ENCODE assay signal across 8 cellular contexts in the genomic region with DNA sequence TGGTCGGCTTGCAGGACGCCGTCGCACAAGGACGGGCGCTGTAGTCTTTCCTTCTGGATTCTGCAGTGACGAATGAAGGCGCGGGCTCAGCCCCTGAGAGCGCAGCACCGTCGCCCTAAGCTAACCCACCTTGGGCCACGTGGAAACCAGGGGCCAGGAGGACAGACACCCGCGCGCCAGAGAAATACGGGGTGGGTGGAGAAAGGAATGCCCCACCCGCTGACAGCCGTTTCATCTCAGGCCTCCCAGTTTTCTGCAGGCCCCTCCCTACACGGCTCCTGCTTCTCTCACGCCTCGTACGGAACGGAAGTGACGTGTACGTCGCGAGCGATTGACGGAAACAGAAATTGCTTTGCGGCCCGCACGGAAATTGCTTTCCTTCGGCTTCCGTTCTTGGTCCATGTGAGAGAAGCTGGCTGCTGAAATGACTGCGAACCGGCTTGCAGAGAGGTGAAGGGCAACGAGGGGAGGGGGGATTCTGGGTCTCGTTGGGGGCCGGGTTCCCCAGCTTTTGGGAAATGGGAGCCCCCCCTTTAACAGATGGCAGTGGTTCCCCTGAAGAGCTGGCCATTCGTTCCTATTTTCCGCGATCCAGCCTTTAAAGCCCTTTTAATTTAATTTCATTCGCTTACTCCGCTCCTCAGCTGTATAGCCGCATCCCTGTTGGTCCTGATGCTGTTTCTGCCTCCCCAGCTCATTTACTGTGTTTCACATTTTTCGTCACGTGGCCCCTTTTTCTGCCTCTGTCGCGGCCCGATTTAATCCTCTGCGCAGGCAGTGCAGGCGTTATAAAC. TPM values are rescaled to one million over a fixed set of nuclear protein-coding genes. Genes with fewer than 3 reads are reported as not detected.
DNase-seq lines count a peak whose midpoint lies in the region; ATAC-seq and TF ChIP-seq lines count a peak whose summit lies in the region.

A gene with protein sequence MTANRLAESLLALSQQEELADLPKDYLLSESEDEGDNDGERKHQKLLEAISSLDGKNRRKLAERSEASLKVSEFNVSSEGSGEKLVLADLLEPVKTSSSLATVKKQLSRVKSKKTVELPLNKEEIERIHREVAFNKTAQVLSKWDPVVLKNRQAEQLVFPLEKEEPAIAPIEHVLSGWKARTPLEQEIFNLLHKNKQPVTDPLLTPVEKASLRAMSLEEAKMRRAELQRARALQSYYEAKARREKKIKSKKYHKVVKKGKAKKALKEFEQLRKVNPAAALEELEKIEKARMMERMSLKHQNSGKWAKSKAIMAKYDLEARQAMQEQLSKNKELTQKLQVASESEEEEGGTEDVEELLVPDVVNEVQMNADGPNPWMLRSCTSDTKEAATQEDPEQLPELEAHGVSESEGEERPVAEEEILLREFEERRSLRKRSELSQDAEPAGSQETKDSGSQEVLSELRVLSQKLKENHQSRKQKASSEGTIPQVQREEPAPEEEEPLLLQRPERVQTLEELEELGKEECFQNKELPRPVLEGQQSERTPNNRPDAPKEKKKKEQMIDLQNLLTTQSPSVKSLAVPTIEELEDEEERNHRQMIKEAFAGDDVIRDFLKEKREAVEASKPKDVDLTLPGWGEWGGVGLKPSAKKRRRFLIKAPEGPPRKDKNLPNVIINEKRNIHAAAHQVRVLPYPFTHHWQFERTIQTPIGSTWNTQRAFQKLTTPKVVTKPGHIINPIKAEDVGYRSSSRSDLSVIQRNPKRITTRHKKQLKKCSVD (plus strand): TSS at position 378 of the 794 bp plus-strand sequence. CDS start 47 bp downstream, at position 425.

- 0 to 2% methylated on average over 16 to 53 of the region's 53 CpGs for WGBS in testis, 2 donors

- H3K27me3 ChIP-seq in testis, result no peaks in the 10 kb centered on the region

- peaks cover 24% of the 10 kb centered on the region for H3K4me1 Mint-ChIP-seq in activated naive CD8-positive, alpha-beta T cell (ENCODE audit: low read depth)

- no peak for TF ChIP-seq POLR2A in testis (IDR thresholded peaks at IDR 0.05)

- intact Hi-C loops in testis (cut with DNase I; ENCODE audit: low total_unique reads), result no loop called here

- POLR2A ChIA-PET in GM10248 (lab: Yijun Ruan, JAX), result no interaction called here

- peak within 1 kb of the TSS; percentile 59 to 64 for H3K27ac ChIP-seq in testis

- no peaks in the 10 kb centered on the region for H3K36me3 ChIP-seq in testis (ENCODE audit: low read depth, missing control alignments)

- H3K36me3 Mint-ChIP-seq in activated naive CD8-positive, alpha-beta T cell, result no peaks in the 10 kb centered on the region

- no peaks in the 10 kb centered on the region for H3K9me3 ChIP-seq in testis

- no peaks in the 10 kb centered on the region for H3K27me3 Mint-ChIP-seq in activated naive CD8-positive, alpha-beta T cell

- H3K4me1 ChIP-seq in testis, result no peaks in the 10 kb centered on the region

- peak within 1 kb of the TSS; percentile 61 to 73 for H3K4me3 ChIP-seq in testis

- no peaks in the 10 kb centered on the region for H3K9me3 Mint-ChIP-seq in activated naive CD8-positive, alpha-beta T cell (ENCODE audit: low read depth)

- peak within 1 kb of the TSS; percentile 90 for H3K27ac Mint-ChIP-seq in activated naive CD8-positive, alpha-beta T cell

- TF ChIP-seq CTCF in GM10248 (IDR thresholded peaks at IDR 0.05; ENCODE audit: control extremely low read depth, extremely low read depth, low read depth, missing control alignments), result no peak
- TF ChIP-seq CTCF in omental fat pad (IDR thresholded peaks at IDR 0.05), result no peak
- no peak for TF ChIP-seq CTCF in testis (IDR thresholded peaks at IDR 0.05)

- CTCF ChIA-PET in GM10248 (lab: Yijun Ruan, JAX), result interaction anchor here (0.9 to 1.7 kb wide), 3 partner anchors 11 to 122 kb away, joined by 3 to 6 read pairs (median 3); no protein-coding TSS in a partner anchor

- DNase-seq in GM10248 (ENCODE audit: extremely low spot score) (peak; percentile 80), NCI-H1105 (lab: John Stamatoyannopoulos, UW) (peak; percentile 81), SKM-1 treated with dmso at 0.1 percent for 144 hours (lab: John Stamatoyannopoulos, UW; ENCODE audit: unreplicated experiment) (peak; percentile 83), glomerular visceral epithelial cell (ENCODE audit: extremely low spot score) (peak; percentile 84), omental fat pad (ENCODE audit: low spot score) (peak; percentile 66), testis (peak; percentile 94)

- peak within 1 kb of the TSS; percentile 91 for H3K4me3 Mint-ChIP-seq in activated naive CD8-positive, alpha-beta T cell

- peak; percentile 95 for ATAC-seq in HG02623 (IDR thresholded peaks at IDR 0.05; ENCODE audit: unreplicated experiment)
- ATAC-seq in omental fat pad (ENCODE audit: low FRiP score), result peak; percentile 97

RNA-seq across cellular contexts. Expression of the gene that starts here (rescaled TPM):
- total RNA-seq in omental fat pad (10 to 100 TPM; 12.5 to 31.6 (median 16.2) TPM), testis (1 to 10 TPM; 4.5 to 4.8 TPM)
- 4.6 TPM for polyA plus RNA-seq in testis (ENCODE audit: insufficient read depth, low read depth, low replicate concordance)

Comparison
In these comparisons a context has a peak if more than half of its experiments do, and no peak if none do; other contexts are left out.
1. Peak in every context shown above with its lines: DNase-seq, ATAC-seq, H3K4me3 ChIP-seq and H3K27ac ChIP-seq.